In the genomic region with DNA sequence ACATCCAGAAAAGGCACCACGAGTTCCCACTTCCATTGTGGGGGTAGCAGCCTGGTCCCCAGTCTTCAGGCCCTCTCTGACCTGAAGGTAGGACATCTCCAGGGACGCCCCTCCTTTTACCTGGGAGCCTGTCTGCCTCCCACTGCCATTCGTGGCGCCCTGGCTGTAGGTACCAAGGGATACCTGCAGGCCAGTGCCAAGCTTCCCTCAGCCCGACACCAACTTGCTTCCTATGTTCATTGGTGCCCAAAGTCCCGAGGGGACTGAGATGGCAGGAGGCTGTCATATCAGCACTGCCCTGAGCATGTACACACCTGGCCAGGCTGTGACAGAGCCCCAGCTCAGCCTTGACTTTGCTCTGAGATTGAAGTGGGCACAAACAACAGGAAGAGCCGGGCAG, we compare ENCODE assay signal across 1 cellular context.
TF ChIP-seq lines count a peak whose summit lies in the region.

No MANE protein-coding gene starts in this region.

TF ChIP-seq in H1, 55 proteins besides CTCF, POLR2A, EP300 and RAD21:
- TF ChIP-seq BCL11A (IDR thresholded peaks at IDR 0.05; ENCODE audit: low read depth in 2 of 2, low read length in 2 of 2), result no peak
- no peak for TF ChIP-seq KDM5A (IDR thresholded peaks at IDR 0.05; ENCODE audit: low read length)
- TF ChIP-seq CHD2 (IDR thresholded peaks at IDR 0.05; ENCODE audit: low read length), result no peak
- TF ChIP-seq EGR1 (IDR thresholded peaks at IDR 0.05; ENCODE audit: borderline replicate concordance, low read depth, low read length), result no peak
- no peak for TF ChIP-seq SP1 (IDR thresholded peaks at IDR 0.05; ENCODE audit: low read depth, low read length)
- no peak for TF ChIP-seq SUZ12 (IDR thresholded peaks at IDR 0.05; ENCODE audit: low read length)
- TF ChIP-seq JUN (IDR thresholded peaks at IDR 0.05; ENCODE audit: low read depth, low read length), result no peak
- TF ChIP-seq SP2 (IDR thresholded peaks at IDR 0.05; ENCODE audit: low read length), result no peak
- TF ChIP-seq RFX5 (IDR thresholded peaks at IDR 0.05; ENCODE audit: borderline replicate concordance, low read depth, low read length), result no peak
- no peak for TF ChIP-seq RXRA (IDR thresholded peaks at IDR 0.05; ENCODE audit: insufficient read depth, low read depth, low read length)
- no peak for TF ChIP-seq TAF1 (IDR thresholded peaks at IDR 0.05; ENCODE audit: low read depth, low read length)
- TF ChIP-seq CHD1 (IDR thresholded peaks at IDR 0.05; ENCODE audit: low read depth, low read length), result no peak
